In genomic region chr5:44441460-44441859, GRCh38 we compare ENCODE assay signal across 35 cellular contexts. TPM values are rescaled to one million over a fixed set of nuclear protein-coding genes. Genes with fewer than 3 reads are reported as not detected.
"Had no signal": no experiment of that assay in that cellular context is flagged by ENCODE, and none has a peak within 500 bp of the region (broad histone marks: within the 10 kb centered on the region; RNA-seq: fewer than 3 reads in every experiment).

No MANE protein-coding gene starts in this region.

- H3K4me1 ChIP-seq: adrenal gland, body of pancreas, esophagus squamous epithelium, gastroesophageal sphincter, heart right ventricle had no signal

- H3K27ac Mint-ChIP-seq: activated CD4-positive, alpha-beta T cell treated with anti-CD3 and anti-CD28 coated beads, Interleukin-2, amount 10 ng/mL, durations not matched to agents 7 days and 5 days; activated CD8-positive, alpha-beta T cell treated with anti-CD3 and anti-CD28 coated beads for 36 hours; activated naive CD4-positive, alpha-beta T cell treated with anti-CD3 and anti-CD28 coated beads for 36 hours; activated naive CD4-positive, alpha-beta T cell treated with anti-CD3 and anti-CD28 coated beads, Interleukin-2, amount 50 U/mL, for 24 hours; activated naive CD8-positive, alpha-beta T cell treated with anti-CD3 and anti-CD28 coated beads for 36 hours; activated naive CD8-positive, alpha-beta T cell treated with anti-CD3 and anti-CD28 coated beads, Interleukin-2, amount 50 U/mL, for 24 hours; activated T-helper 1 cell treated with anti-CD3 and anti-CD28 coated beads, Interleukin-12 subunit alpha, Interleukin-12 subunit beta, Interleukin-2, Interleukin-4 antibody, amounts not matched to agents 30 ng/mL and 10 ng/mL and 1 ng/mL, durations not matched to agents 14 hours and 24 hours and 36 hours; activated T-helper 2 cell treated with anti-CD3 and anti-CD28 coated beads, Interferon-gamma antibody, Interleukin-2, Interleukin-4, amounts not matched to agents 10 μg/mL and 5 μg/mL and 100 μg/mL, durations not matched to agents 14 hours and 24 hours and 36 hours; effector memory CD8-positive, alpha-beta T cell had no signal

- H3K4me3 Mint-ChIP-seq: activated CD4-positive, alpha-beta T cell treated with anti-CD3 and anti-CD28 coated beads, Interleukin-2, amount 10 ng/mL, durations not matched to agents 7 days and 5 days; activated CD8-positive, alpha-beta T cell treated with anti-CD3 and anti-CD28 coated beads for 36 hours; activated naive CD4-positive, alpha-beta T cell treated with anti-CD3 and anti-CD28 coated beads for 36 hours; activated naive CD4-positive, alpha-beta T cell treated with anti-CD3 and anti-CD28 coated beads, Interleukin-2, amount 50 U/mL, for 24 hours; activated naive CD8-positive, alpha-beta T cell treated with anti-CD3 and anti-CD28 coated beads for 36 hours; activated naive CD8-positive, alpha-beta T cell treated with anti-CD3 and anti-CD28 coated beads, Interleukin-2, amount 50 U/mL, for 24 hours; activated T-helper 1 cell treated with anti-CD3 and anti-CD28 coated beads, Interleukin-12 subunit alpha, Interleukin-12 subunit beta, Interleukin-2, Interleukin-4 antibody, amounts not matched to agents 30 ng/mL and 10 ng/mL and 1 ng/mL, durations not matched to agents 14 hours and 24 hours and 36 hours; effector memory CD8-positive, alpha-beta T cell had no signal

- H3K27me3 ChIP-seq: adrenal gland, body of pancreas, esophagus squamous epithelium, gastroesophageal sphincter, heart right ventricle had no signal

- H3K4me1 Mint-ChIP-seq: activated CD4-positive, alpha-beta T cell treated with anti-CD3 and anti-CD28 coated beads, Interleukin-2, amount 10 ng/mL, durations not matched to agents 7 days and 5 days; activated naive CD4-positive, alpha-beta T cell treated with anti-CD3 and anti-CD28 coated beads, Interleukin-2, amount 50 U/mL, for 24 hours; activated naive CD8-positive, alpha-beta T cell treated with anti-CD3 and anti-CD28 coated beads for 36 hours; activated naive CD8-positive, alpha-beta T cell treated with anti-CD3 and anti-CD28 coated beads, Interleukin-2, amount 50 U/mL, for 24 hours had no signal

- H3K27ac ChIP-seq: adrenal gland, body of pancreas, epithelial cell of prostate, esophagus squamous epithelium, gastroesophageal sphincter, heart right ventricle had no signal

- H3K27me3 Mint-ChIP-seq: activated CD4-positive, alpha-beta T cell treated with anti-CD3 and anti-CD28 coated beads, Interleukin-2, amount 10 ng/mL, durations not matched to agents 7 days and 5 days; activated CD8-positive, alpha-beta T cell treated with anti-CD3 and anti-CD28 coated beads for 36 hours; activated naive CD4-positive, alpha-beta T cell treated with anti-CD3 and anti-CD28 coated beads, Interleukin-2, amount 50 U/mL, for 24 hours; activated naive CD8-positive, alpha-beta T cell treated with anti-CD3 and anti-CD28 coated beads for 36 hours; activated naive CD8-positive, alpha-beta T cell treated with anti-CD3 and anti-CD28 coated beads, Interleukin-2, amount 50 U/mL, for 24 hours; effector memory CD8-positive, alpha-beta T cell had no signal

- H3K36me3 ChIP-seq: adrenal gland, esophagus squamous epithelium, gastroesophageal sphincter, heart right ventricle had no signal

- H3K4me3 ChIP-seq: adrenal gland, body of pancreas, esophagus squamous epithelium, gastroesophageal sphincter, heart right ventricle had no signal

- H3K36me3 Mint-ChIP-seq: activated naive CD4-positive, alpha-beta T cell treated with anti-CD3 and anti-CD28 coated beads, Interleukin-2, amount 50 U/mL, for 24 hours; activated naive CD8-positive, alpha-beta T cell treated with anti-CD3 and anti-CD28 coated beads for 36 hours had no signal

- H3K9me3 Mint-ChIP-seq: activated CD4-positive, alpha-beta T cell treated with anti-CD3 and anti-CD28 coated beads, Interleukin-2, amount 10 ng/mL, durations not matched to agents 7 days and 5 days; activated naive CD8-positive, alpha-beta T cell treated with anti-CD3 and anti-CD28 coated beads for 36 hours; activated T-helper 1 cell treated with anti-CD3 and anti-CD28 coated beads, Interleukin-12 subunit alpha, Interleukin-12 subunit beta, Interleukin-2, Interleukin-4 antibody, amounts not matched to agents 30 ng/mL and 10 ng/mL and 1 ng/mL, durations not matched to agents 14 hours and 24 hours and 36 hours had no signal

- H3K9me3 ChIP-seq: adrenal gland, body of pancreas, esophagus squamous epithelium, gastroesophageal sphincter, heart right ventricle had no signal

- DNase-seq: activated CD4-positive, alpha-beta T cell treated with anti-CD3 and anti-CD28 coated beads for 1 hour; activated CD4-positive, alpha-beta T cell treated with anti-CD3 and anti-CD28 coated beads for 4 hours; activated CD4-positive, alpha-beta T cell treated with anti-CD3 and anti-CD28 coated beads, Interleukin-2, amount 10 ng/mL, durations not matched to agents 7 days and 5 days; activated CD4-positive, alpha-beta T cell treated with anti-CD3 and anti-CD28 coated beads, Interleukin-2, amount 50 U/mL, for 4 hours; activated CD8-positive, alpha-beta memory T cell treated with anti-CD3 and anti-CD28 coated beads for 24 hours; activated CD8-positive, alpha-beta T cell treated with anti-CD3 and anti-CD28 coated beads for 36 hours; activated effector memory CD4-positive, alpha-beta T cell treated with anti-CD3 and anti-CD28 coated beads, Interleukin-2, amount 50 U/mL, for 16 hours; activated naive CD4-positive, alpha-beta T cell treated with anti-CD3 and anti-CD28 coated beads for 36 hours; activated naive CD8-positive, alpha-beta T cell treated with anti-CD3 and anti-CD28 coated beads for 36 hours; activated naive CD8-positive, alpha-beta T cell treated with anti-CD3 and anti-CD28 coated beads, Interleukin-2, amount 50 U/mL, for 24 hours; activated T-cell treated with anti-CD3 and anti-CD28 coated beads, Interleukin-2, amount 50 U/mL, for 1 hour; activated T-cell treated with anti-CD3 and anti-CD28 coated beads, Interleukin-2, amount 50 U/mL, for 48 hours; adrenal gland; amygdala; aorta; body of pancreas; caudate nucleus; cortex of kidney; dermis blood vessel endothelial cell; effector CD4-positive, alpha-beta T cell; effector memory CD8-positive, alpha-beta T cell; esophagus squamous epithelium; foreskin melanocyte; heart right ventricle; T-helper 2 cell had no signal

- FAIRE-seq: endothelial cell of umbilical vein had no signal

RNA-seq across cellular contexts. Expression of gene FGF10, which starts 52.2 kb away (rescaled TPM):
- total RNA-seq: activated CD4-positive, alpha-beta T cell treated with anti-CD3 and anti-CD28 coated beads, Interleukin-2, amount 10 ng/mL, durations not matched to agents 7 days and 5 days; activated CD8-positive, alpha-beta T cell treated with anti-CD3 and anti-CD28 coated beads for 36 hours; activated naive CD4-positive, alpha-beta T cell treated with anti-CD3 and anti-CD28 coated beads for 36 hours; activated naive CD8-positive, alpha-beta T cell treated with anti-CD3 and anti-CD28 coated beads for 36 hours; activated T-helper 1 cell treated with anti-CD3 and anti-CD28 coated beads, Interleukin-12 subunit alpha, Interleukin-12 subunit beta, Interleukin-2, Interleukin-4 antibody, amounts not matched to agents 30 ng/mL and 10 ng/mL and 1 ng/mL, durations not matched to agents 14 hours and 24 hours and 36 hours; activated T-helper 2 cell treated with anti-CD3 and anti-CD28 coated beads, Interferon-gamma antibody, Interleukin-2, Interleukin-4, amounts not matched to agents 10 μg/mL and 5 μg/mL and 100 μg/mL, durations not matched to agents 14 hours and 24 hours and 36 hours; chondrocyte; dermis blood vessel endothelial cell; endothelial cell of umbilical vein; fibroblast of villous mesenchyme; glomerular endothelial cell; T-helper 1 cell treated with Interleukin-12 subunit alpha and Interleukin-12 subunit beta and Interleukin-4 antibody, amounts not matched to agents 30 ng/mL and 1 ng/mL, for 36 hours had no signal
- polyA plus RNA-seq: endothelial cell of umbilical vein had no signal
